ENCODE assay signal across 23 cellular contexts in the genomic region with DNA sequence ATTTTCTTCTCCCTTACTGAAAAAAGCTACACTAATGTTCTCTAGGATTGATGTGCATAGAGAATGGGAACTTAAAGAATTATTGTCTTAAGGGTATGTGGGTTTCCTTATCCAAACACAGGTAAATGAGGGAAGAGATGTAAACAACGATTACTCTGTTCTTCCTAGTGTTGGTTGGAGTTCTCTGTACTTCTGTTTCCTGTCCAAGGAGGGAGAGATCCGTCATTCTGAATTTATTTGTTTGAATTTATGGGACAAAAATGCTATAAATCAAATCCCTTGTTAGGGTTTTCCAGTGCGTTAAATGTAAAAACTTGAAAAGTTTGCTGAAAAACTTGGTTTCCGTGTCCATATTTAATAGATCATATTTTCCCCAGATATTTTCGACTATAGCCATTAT. TPM values are rescaled to one million over a fixed set of nuclear protein-coding genes. Genes with fewer than 3 reads are reported as not detected.
"Had no signal": no experiment of that assay in that cellular context is flagged by ENCODE, and none has a peak within 500 bp of the region (broad histone marks: within the 10 kb centered on the region; RNA-seq: fewer than 3 reads in every experiment).

No MANE protein-coding gene starts in this region.

- H3K9me3 ChIP-seq: ascending aorta, SJCRH30 had no signal

- ATAC-seq: activated CD8-positive, alpha-beta T cell treated with anti-CD3 and anti-CD28 coated beads for 36 hours had no signal

- H3K27me3 ChIP-seq: ascending aorta, SJCRH30 had no signal

- H3K36me3 ChIP-seq: ascending aorta, SJCRH30 had no signal

- H3K27ac ChIP-seq: ascending aorta, SJCRH30, SK-N-MC had no signal

- DNase-seq: activated CD4-positive, alpha-beta T cell treated with anti-CD3 and anti-CD28 coated beads, Interleukin-2, amount 10 ng/mL, durations not matched to agents 24 days and 14 days; activated CD4-positive, alpha-beta T cell treated with anti-CD3 and anti-CD28 coated beads, Interleukin-2, amount 50 U/mL, for 4 hours; activated CD8-positive, alpha-beta T cell treated with anti-CD3 and anti-CD28 coated beads for 36 hours; activated gamma-delta T cell; activated naive CD4-positive, alpha-beta T cell treated with Interleukin-2 at 50 U/mL for 16 hours; activated naive CD8-positive, alpha-beta T cell treated with anti-CD3 and anti-CD28 coated beads, Interleukin-2, amount 10 ng/mL, durations not matched to agents 7 days and 5 days; activated T-cell treated with anti-CD3 and anti-CD28 coated beads, Interleukin-2, amount 50 U/mL, for 24 hours; amygdala; NCI-H1105; NCI-H1436; NCI-H1694; NCI-H1930; NCI-H2081 treated with DMSO at 0.1 percent for 48 hours; NCI-H226; NCI-H446 treated with DMSO at 0.1 percent for 48 hours; NCI-H524; NK-92 treated with Interleukin-12 subunit alpha and Interleukin-12 subunit beta, amount 100 ng/mL, for 24 hours; SHP77; SJCRH30; T1000 had no signal

- H3K4me3 ChIP-seq: ascending aorta, SJCRH30, SK-N-MC had no signal

RNA-seq across cellular contexts. Expression of a gene that starts 29.6 kb away (rescaled TPM):
- total RNA-seq: T-helper 2 cell treated with Interferon-gamma antibody and Interleukin-4, amounts not matched to agents 100 ng/mL and 5 ng/mL, for 36 hours had no signal
